ENCODE assay signal across 22 cellular contexts in genomic region chr22:22094514-22094913, GRCh38.
"Had no signal": no experiment of that assay in that cellular context is flagged by ENCODE, and none has a peak within 500 bp of the region (broad histone marks: within the 10 kb centered on the region; RNA-seq: fewer than 3 reads in every experiment).

No MANE protein-coding gene starts in this region.

- ATAC-seq: effector memory CD8-positive, alpha-beta T cell; esophagus mucosa; foreskin keratinocyte; gastrocnemius medialis; left cardiac atrium; left lung; left ventricle myocardium superior; lower lobe of right lung; mucosa of descending colon had no signal

- H3K9me3 ChIP-seq: gastrocnemius medialis, left lung, lower lobe of right lung, mucosa of descending colon had no signal

- H3K27me3 Mint-ChIP-seq: naive B cell had no signal

- H3K4me3 ChIP-seq: coronary artery, dorsolateral prefrontal cortex, gastrocnemius medialis, hepatocyte, left lung, lower lobe of right lung, mucosa of descending colon had no signal

- H3K4me1 Mint-ChIP-seq: mesothelial cell of epicardium had no signal

- H2AFZ ChIP-seq: hepatocyte had no signal

- H3K9me3 Mint-ChIP-seq: effector memory CD8-positive, alpha-beta T cell; endodermal cell; mesothelial cell of epicardium had no signal

- H3K36me3 Mint-ChIP-seq: mesothelial cell of epicardium had no signal

- H3K36me3 ChIP-seq: gastrocnemius medialis, left lung, lower lobe of right lung had no signal

- DNase-seq: dermis blood vessel endothelial cell; dorsolateral prefrontal cortex; effector CD4-positive, alpha-beta T cell; effector memory CD8-positive, alpha-beta T cell; endodermal cell; erythroblast; foreskin keratinocyte; gastrocnemius medialis; glutamatergic neuron; head of caudate nucleus; left cardiac atrium; left lung; left ventricle myocardium superior; lower lobe of right lung; mesenchymal stem cell; mucosa of descending colon; naive B cell had no signal

- H3K4me3 Mint-ChIP-seq: effector memory CD8-positive, alpha-beta T cell; endodermal cell; mesothelial cell of epicardium had no signal

- H3K27ac ChIP-seq: coronary artery, dorsolateral prefrontal cortex, epithelial cell of prostate, foreskin keratinocyte, gastrocnemius medialis, hepatocyte, left lung, lower lobe of right lung had no signal

- H3K4me2 ChIP-seq: hepatocyte had no signal

- H3K79me2 ChIP-seq: hepatocyte had no signal

- H3K4me1 ChIP-seq: gastrocnemius medialis, left lung, lower lobe of right lung had no signal

- H3K27ac Mint-ChIP-seq: effector memory CD8-positive, alpha-beta T cell; endodermal cell; mesothelial cell of epicardium had no signal
